In the genomic region with DNA sequence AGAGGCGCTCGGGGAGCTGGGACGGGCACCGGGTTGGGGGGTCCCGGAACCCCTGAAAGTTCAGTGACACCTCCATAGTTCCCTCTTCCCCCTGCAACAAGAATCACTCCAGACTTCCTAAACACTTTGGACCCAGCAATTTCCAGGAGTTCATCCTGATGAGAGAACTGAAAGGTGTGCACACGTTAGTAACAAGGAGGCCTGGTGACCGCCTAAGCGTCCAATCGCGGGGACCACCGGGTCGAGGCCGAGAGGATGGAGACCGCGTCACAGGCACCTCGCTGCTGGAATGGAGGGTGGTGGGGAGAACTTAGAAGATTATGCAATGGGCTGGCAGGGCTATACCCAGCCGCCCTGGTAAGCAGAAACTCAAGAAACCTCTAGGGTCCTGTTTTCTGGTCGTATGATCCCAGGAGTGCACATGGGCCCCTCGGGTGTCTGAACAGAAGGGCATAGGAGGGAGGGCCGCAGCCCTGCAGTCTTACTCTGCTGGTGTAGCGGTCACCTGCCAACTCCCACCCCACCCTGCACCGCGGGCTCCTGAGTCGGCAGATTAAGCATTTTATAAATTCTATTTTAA, we compare ENCODE assay signal across 9 cellular contexts. TPM values are rescaled to one million over a fixed set of nuclear protein-coding genes. Genes with fewer than 3 reads are reported as not detected.
DNase-seq lines count a peak whose midpoint lies in the region; ATAC-seq, FAIRE-seq and TF ChIP-seq lines count a peak whose summit lies in the region.
"Not testable (repeated sequence)": the region's sequence is repeated elsewhere in the genome, so short reads cannot be mapped to it uniquely, and the experiment has no call there.
"Had no signal": no experiment of that assay in that cellular context is flagged by ENCODE, and none has a peak within 500 bp of the region (broad histone marks: within the 10 kb centered on the region; RNA-seq: fewer than 3 reads in every experiment).

No MANE protein-coding gene starts in this region.

- TF ChIP-seq RAD21 in HCT116 (IDR thresholded peaks at IDR 0.05; ENCODE audit: low read depth); HepG2 (CRISPR knock-in tag; IDR thresholded peaks at IDR 0.05): not testable (repeated sequence)

- not testable (repeated sequence) for BruUV-seq in HCT116 (replicated peaks; lab: Mats Ljungman, UMichigan)
- BruUV-seq in HepG2 (replicated peaks; lab: Mats Ljungman, UMichigan): TSS peak; percentile 98

- CTCF ChIA-PET in HCT116 (lab: Charles Lee); activated CD8-positive, alpha-beta T cell treated with anti-CD3 and anti-CD28 coated beads for 36 hours (lab: Charles Lee); HepG2 (lab: Yijun Ruan, JAX; ENCODE audit: low intra/inter-chr PET ratio, low total read pairs): not testable (repeated sequence)

- H3K9me3 Mint-ChIP-seq in activated CD8-positive, alpha-beta T cell treated with anti-CD3 and anti-CD28 coated beads for 36 hours: not testable (repeated sequence)

- H3K4me3 ChIP-seq in HCT116 (replicated peaks in 1 of 2; ENCODE audit: low read depth in 1 of 2, low read length in 2 of 2): not testable (repeated sequence)
- H3K4me3 ChIP-seq in coronary artery: peak overlapping the region; percentile 59
- peak overlapping the region in 2 of 3 experiments; percentile 50 to 61; a peak in 4 of 6 replicates for H3K4me3 ChIP-seq in HepG2 (replicated peaks in 1 of 3; ENCODE audit: insufficient read depth in 1 of 3, low read depth in 2 of 3, low read length in 3 of 3)
- H3K4me3 ChIP-seq in pancreas: peak overlapping the region in 2 of 4 donors; percentile 31 to 39
- H3K4me3 ChIP-seq in stomach: peak overlapping the region; percentile 23 to 38 (median 32)

- not testable (repeated sequence) for H4K20me1 ChIP-seq in HCT116 (ENCODE audit: insufficient read depth); HepG2 (ENCODE audit: insufficient read depth, low read length)

- H3K4me1 Mint-ChIP-seq in activated CD8-positive, alpha-beta T cell treated with anti-CD3 and anti-CD28 coated beads for 36 hours (ENCODE audit: low read depth): not testable (repeated sequence)

- not testable (repeated sequence) for H3K4me3 Mint-ChIP-seq in activated CD8-positive, alpha-beta T cell treated with anti-CD3 and anti-CD28 coated beads for 36 hours

- DNase-seq in HCT116 (ENCODE audit: low read depth, low spot score); activated CD8-positive, alpha-beta T cell treated with anti-CD3 and anti-CD28 coated beads for 36 hours; coronary artery (ENCODE audit: low spot score); Right ventricle myocardium superior; HepG2 (ENCODE audit: low spot score); pancreas; stomach: not testable (repeated sequence)

- 5% methylated on average over 19 of the region's 24 CpGs for WGBS in HepG2 (ENCODE audit: low lambda C conversion rate)
- 1 to 3% methylated on average over 10 to 11 of the region's 24 CpGs for WGBS in pancreas, 2 donors
- WGBS in stomach, 5 donors: 0 to 39% (median 11%) methylated on average over 1 to 19 of the region's 24 CpGs; no CpG with 5 or more reads in 1 of the 5 donors

- H3K27ac ChIP-seq in HCT116 (ENCODE audit: low read depth, low read length); coronary artery: not testable (repeated sequence)
- H3K27ac ChIP-seq in HepG2 (ENCODE audit: extremely low read length, insufficient read depth, low read length): peak overlapping the region; percentile 74
- H3K27ac ChIP-seq in pancreas: peak overlapping the region in 2 of 4 donors; percentile 28 to 30
- peak overlapping the region in 3 of 5 donors; percentile 29 to 38 (median 29) for H3K27ac ChIP-seq in stomach

- H3K4me2 ChIP-seq in HCT116 (ENCODE audit: low read length): not testable (repeated sequence)
- peak overlapping the region; percentile 60 for H3K4me2 ChIP-seq in HepG2 (ENCODE audit: low read depth, low read length)

- H2AFZ ChIP-seq in HCT116 (ENCODE audit: low read depth, low read length, poor library complexity, severe bottlenecking); HepG2 (ENCODE audit: low read length): not testable (repeated sequence)

- in situ Hi-C loops in HepG2 (cut with HindIII; ENCODE audit: extremely low pct_ligation_motif_present, low pct_unique_long_range_greater_than_20kb): not testable (repeated sequence)

- not testable (repeated sequence) for H3K4me1 ChIP-seq in HCT116 (ENCODE audit: control insufficient read depth in 1 of 2, insufficient read depth in 2 of 2, low read length in 2 of 2); HepG2 (ENCODE audit: insufficient read depth, low read length); pancreas; stomach

- ATAC-seq in HCT116 (peak; percentile 37), Right ventricle myocardium superior (ENCODE audit: poor library complexity) (peak; percentile 47), HepG2 (peak; percentile 74), pancreas (peak; percentile 57 to 65 (median 62))
- ATAC-seq in activated CD8-positive, alpha-beta T cell treated with anti-CD3 and anti-CD28 coated beads for 36 hours: peak; percentile 56

- not testable (repeated sequence) for H3K9me2 ChIP-seq in HCT116 (ENCODE audit: insufficient read depth)

- H3K9ac ChIP-seq in HCT116 (ENCODE audit: low read length): not testable (repeated sequence)
- peak overlapping the region; percentile 54; the same call in 1 of the 2 replicates for H3K9ac ChIP-seq in HepG2 (ENCODE audit: insufficient read depth, low read depth, low read length)

- H3K9me3 ChIP-seq in HCT116 (ENCODE audit: control insufficient read depth in 1 of 2, insufficient read depth in 1 of 2, low read depth in 1 of 2, low read length in 2 of 2); HepG2 (ENCODE audit: low read length); pancreas; stomach: not testable (repeated sequence)

- not testable (repeated sequence) for FAIRE-seq in HepG2 (lab: Jason Lieb, UNC); pancreas (lab: Jason Lieb, UNC)

- not testable (repeated sequence) for H3K27me3 ChIP-seq in HCT116 (ENCODE audit: insufficient read depth, low read length); HepG2 (ENCODE audit: control insufficient read depth in 1 of 2, insufficient read depth in 2 of 2, low read length in 2 of 2); pancreas; stomach

- TF ChIP-seq CTCF in HCT116 (IDR thresholded peaks at IDR 0.05 in 2 of 3, conservative IDR thresholded peaks at IDR 0.05 in 1 of 3; ENCODE audit: borderline replicate concordance in 1 of 3, insufficient read depth in 1 of 3, low read depth in 2 of 3, low read length in 2 of 3); activated CD8-positive, alpha-beta T cell treated with anti-CD3 and anti-CD28 coated beads for 36 hours (IDR thresholded peaks at IDR 0.05); coronary artery (IDR thresholded peaks at IDR 0.05); HepG2 (CRISPR knock-in tag; IDR thresholded peaks at IDR 0.05); pancreas (IDR thresholded peaks at IDR 0.05); stomach (IDR thresholded peaks at IDR 0.05): not testable (repeated sequence)

- H3K27ac Mint-ChIP-seq in activated CD8-positive, alpha-beta T cell treated with anti-CD3 and anti-CD28 coated beads for 36 hours: not testable (repeated sequence)

- not testable (repeated sequence) for H3K27me3 Mint-ChIP-seq in activated CD8-positive, alpha-beta T cell treated with anti-CD3 and anti-CD28 coated beads for 36 hours

- H3K79me2 ChIP-seq in HCT116 (ENCODE audit: insufficient read depth, low read length); HepG2 (ENCODE audit: insufficient read depth, low read length): not testable (repeated sequence)

- not testable (repeated sequence) for TF ChIP-seq POLR2A in HCT116 (IDR thresholded peaks at IDR 0.05; ENCODE audit: borderline replicate concordance, extremely low read depth, insufficient read depth, insufficient read length); HepG2 (IDR thresholded peaks at IDR 0.05; ENCODE audit: insufficient read depth in 1 of 2, low read depth in 2 of 2, low read length in 2 of 2); stomach (IDR thresholded peaks at IDR 0.05)

- POLR2A ChIA-PET in HCT116 (lab: Charles Lee); activated CD8-positive, alpha-beta T cell treated with anti-CD3 and anti-CD28 coated beads for 36 hours (lab: Charles Lee); HepG2 (lab: Yijun Ruan, JAX): not testable (repeated sequence)

- intact Hi-C loops in HCT116 (cut with micrococcal nuclease); activated CD8-positive, alpha-beta T cell treated with anti-CD3 and anti-CD28 coated beads for 36 hours (cut with micrococcal nuclease); Right ventricle myocardium superior (cut with DNase I); HepG2 (cut with micrococcal nuclease; ENCODE audit: unreplicated experiment); pancreas (cut with DNase I); stomach (cut with DNase I; ENCODE audit: low total_unique reads): not testable (repeated sequence)

- not testable (repeated sequence) for TF ChIP-seq EP300 in HepG2 (IDR thresholded peaks at IDR 0.05; ENCODE audit: low read depth in 2 of 2, low read length in 2 of 2); HepG2 (CRISPR knock-in tag; IDR thresholded peaks at IDR 0.05; ENCODE audit: borderline replicate concordance); stomach (IDR thresholded peaks at IDR 0.05)

- RAD21 ChIA-PET in HCT116 (lab: Charles Lee; ENCODE audit: low non-redundant PET in 1 of 2, low total read pairs in 2 of 2, uncharacterized antibody in 2 of 2, unreplicated experiment in 2 of 2): not testable (repeated sequence)

- H3K36me3 Mint-ChIP-seq in activated CD8-positive, alpha-beta T cell treated with anti-CD3 and anti-CD28 coated beads for 36 hours (ENCODE audit: low read depth): not testable (repeated sequence)

- H3K36me3 ChIP-seq in HCT116 (ENCODE audit: control insufficient read depth in 1 of 2, insufficient read depth in 2 of 2, low read length in 2 of 2); HepG2 (replicated peaks in 1 of 2; ENCODE audit: control insufficient read depth in 1 of 2, insufficient read depth in 2 of 2, low read length in 2 of 2); pancreas; stomach: not testable (repeated sequence)

RNA-seq across cellular contexts. Expression of a gene that starts 0.5 kb away (rescaled TPM):
- total RNA-seq in HCT116 (2021; ENCODE audit: unreplicated experiment) (2.7 TPM), Right ventricle myocardium superior (1.5 TPM), HepG2 (2016; rRNA removed; fragmentation: Illumina TruSeq; extraction: Trizol) (69.0 and 105 TPM in 2 replicates), pancreas (10 to 100 TPM; 10.8 to 20.2 (median 13.6) TPM), stomach (10 to 100 TPM in 4 of 5 donors, 1 to 10 TPM in 1; 5.7 to 95.6 (median 14.9) TPM)
- 1.8 and 2.8 TPM in 2 replicates for polyA plus RNA-seq in HCT116 (2012)
- total RNA-seq in activated CD8-positive, alpha-beta T cell treated with anti-CD3 and anti-CD28 coated beads for 36 hours: not detected
- 46.6 and 50.0 TPM in 2 replicates for total RNA-seq in HepG2 (2016; cell fraction: cytosol; rRNA removed; fragmentation: Illumina TruSeq; extraction: Trizol; ENCODE audit: low read depth)
- 66.2 and 111 TPM in 2 replicates for total RNA-seq in HepG2 (2016; cell fraction: insoluble cytoplasmic fraction; rRNA removed; fragmentation: Illumina TruSeq; extraction: Trizol)
- total RNA-seq in HepG2 (2016; cell fraction: membrane; rRNA removed; fragmentation: Illumina TruSeq; extraction: Trizol): 72.4 and 74.0 TPM in 2 replicates
- 130 and 145 TPM in 2 replicates for total RNA-seq in HepG2 (2016; cell fraction: nucleus; rRNA removed; fragmentation: Illumina TruSeq; extraction: Trizol)
- polyA plus RNA-seq in HepG2 (2011; rRNA removed) (82.4 and 93.6 TPM in 2 replicates), pancreas (10 to 100 TPM; 25.4 to 30.6 TPM), stomach (1 to 10 TPM; 4.1 to 8.2 (median 4.4) TPM)
- polyA plus RNA-seq in HepG2 (2011; cell fraction: cytosol; rRNA removed): 54.2 and 60.1 TPM in 2 replicates
- 278 and 296 TPM in 2 replicates for polyA plus RNA-seq in HepG2 (2011; cell fraction: nucleus; rRNA removed)
- polyA plus RNA-seq in HepG2 (2012): 40.5 and 55.8 TPM in 2 replicates
- 42.5 and 47.9 TPM in 2 replicates for polyA plus RNA-seq in HepG2 (2016; cell fraction: cytosol; fragmentation: Illumina TruSeq; extraction: Trizol; ENCODE audit: low read depth)
- 81.9 and 89.8 TPM in 2 replicates for polyA plus RNA-seq in HepG2 (2016; cell fraction: insoluble cytoplasmic fraction; fragmentation: Illumina TruSeq; extraction: Trizol; ENCODE audit: low read depth)
- polyA plus RNA-seq in HepG2 (2016; cell fraction: membrane; fragmentation: Illumina TruSeq; extraction: Trizol; ENCODE audit: low read depth): 76.1 and 80.8 TPM in 2 replicates
- 234 and 237 TPM in 2 replicates for polyA plus RNA-seq in HepG2 (2016; cell fraction: nucleus; fragmentation: Illumina TruSeq; extraction: Trizol; ENCODE audit: insufficient read depth, low read depth)
- polyA minus RNA-seq in HepG2 (2011; rRNA and poly(A)+ RNA removed; ENCODE audit: low replicate concordance): 3.8 and 144 TPM in 2 replicates
- 22.9 and 30.3 TPM in 2 replicates for polyA minus RNA-seq in HepG2 (2011; cell fraction: cytosol; rRNA and poly(A)+ RNA removed)
- 184 and 244 TPM in 2 replicates for polyA minus RNA-seq in HepG2 (2011; cell fraction: nucleus; rRNA and poly(A)+ RNA removed)
- total RNA-seq: CD8-positive, alpha-beta memory T cell; naive thymus-derived CD8-positive, alpha-beta T cell had no signal

RNA-seq across cellular contexts. Expression of a gene that starts 8.6 kb away (rescaled TPM):
- 41.5 TPM for total RNA-seq in HCT116 (2021; ENCODE audit: unreplicated experiment)
- 31.2 and 54.3 TPM in 2 replicates for polyA plus RNA-seq in HCT116 (2012)
- 10 to 100 TPM; 17.9 to 20.1 TPM for total RNA-seq in activated CD8-positive, alpha-beta T cell treated with anti-CD3 and anti-CD28 coated beads for 36 hours
- total RNA-seq in Right ventricle myocardium superior: 32.9 TPM
- 17.2 and 44.0 TPM in 2 replicates for total RNA-seq in HepG2 (2016; rRNA removed; fragmentation: Illumina TruSeq; extraction: Trizol)
- 31.5 and 33.0 TPM in 2 replicates for total RNA-seq in HepG2 (2016; cell fraction: cytosol; rRNA removed; fragmentation: Illumina TruSeq; extraction: Trizol; ENCODE audit: low read depth)
- 14.3 and 47.7 TPM in 2 replicates for total RNA-seq in HepG2 (2016; cell fraction: insoluble cytoplasmic fraction; rRNA removed; fragmentation: Illumina TruSeq; extraction: Trizol)
- total RNA-seq in HepG2 (2016; cell fraction: membrane; rRNA removed; fragmentation: Illumina TruSeq; extraction: Trizol): 25.3 and 26.3 TPM in 2 replicates
- 79.2 and 109 TPM in 2 replicates for total RNA-seq in HepG2 (2016; cell fraction: nucleus; rRNA removed; fragmentation: Illumina TruSeq; extraction: Trizol)
- polyA plus RNA-seq in HepG2 (2011; rRNA removed): 80.8 and 85.8 TPM in 2 replicates
- polyA plus RNA-seq in HepG2 (2011; cell fraction: cytosol; rRNA removed): 22.4 and 52.5 TPM in 2 replicates
- 206 and 219 TPM in 2 replicates for polyA plus RNA-seq in HepG2 (2011; cell fraction: nucleus; rRNA removed)
- polyA plus RNA-seq in HepG2 (2012): 98.9 and 131 TPM in 2 replicates
- polyA plus RNA-seq in HepG2 (2016; cell fraction: cytosol; fragmentation: Illumina TruSeq; extraction: Trizol; ENCODE audit: low read depth): 2.0 and 3.3 TPM in 2 replicates
- polyA plus RNA-seq in HepG2 (2016; cell fraction: insoluble cytoplasmic fraction; fragmentation: Illumina TruSeq; extraction: Trizol; ENCODE audit: low read depth): 7.8 and 8.3 TPM in 2 replicates
- 3.5 and 4.3 TPM in 2 replicates for polyA plus RNA-seq in HepG2 (2016; cell fraction: membrane; fragmentation: Illumina TruSeq; extraction: Trizol; ENCODE audit: low read depth)
- polyA plus RNA-seq in HepG2 (2016; cell fraction: nucleus; fragmentation: Illumina TruSeq; extraction: Trizol; ENCODE audit: insufficient read depth, low read depth): 123 and 146 TPM in 2 replicates
- polyA minus RNA-seq in HepG2 (2011; rRNA and poly(A)+ RNA removed; ENCODE audit: low replicate concordance): 124 and 446 TPM in 2 replicates
- polyA minus RNA-seq in HepG2 (2011; cell fraction: cytosol; rRNA and poly(A)+ RNA removed): 66.0 and 80.2 TPM in 2 replicates
- polyA minus RNA-seq in HepG2 (2011; cell fraction: nucleus; rRNA and poly(A)+ RNA removed): 170 and 246 TPM in 2 replicates
- total RNA-seq in pancreas: 100 to 1,000 TPM in 3 of 6 donors, 10 to 100 TPM in 3; 45.5 to 121 (median 85.2) TPM
- polyA plus RNA-seq in pancreas: 10 to 100 TPM; 30.6 to 30.8 TPM
- 100 to 1,000 TPM in 3 of 5 donors, 10 to 100 TPM in 2; 31.4 to 206 (median 115) TPM for total RNA-seq in stomach
- 1 to 10 TPM; 4.4 to 6.8 (median 5.2) TPM for polyA plus RNA-seq in stomach
